9 cellular contexts compared by ENCODE assay signal in the genomic region with DNA sequence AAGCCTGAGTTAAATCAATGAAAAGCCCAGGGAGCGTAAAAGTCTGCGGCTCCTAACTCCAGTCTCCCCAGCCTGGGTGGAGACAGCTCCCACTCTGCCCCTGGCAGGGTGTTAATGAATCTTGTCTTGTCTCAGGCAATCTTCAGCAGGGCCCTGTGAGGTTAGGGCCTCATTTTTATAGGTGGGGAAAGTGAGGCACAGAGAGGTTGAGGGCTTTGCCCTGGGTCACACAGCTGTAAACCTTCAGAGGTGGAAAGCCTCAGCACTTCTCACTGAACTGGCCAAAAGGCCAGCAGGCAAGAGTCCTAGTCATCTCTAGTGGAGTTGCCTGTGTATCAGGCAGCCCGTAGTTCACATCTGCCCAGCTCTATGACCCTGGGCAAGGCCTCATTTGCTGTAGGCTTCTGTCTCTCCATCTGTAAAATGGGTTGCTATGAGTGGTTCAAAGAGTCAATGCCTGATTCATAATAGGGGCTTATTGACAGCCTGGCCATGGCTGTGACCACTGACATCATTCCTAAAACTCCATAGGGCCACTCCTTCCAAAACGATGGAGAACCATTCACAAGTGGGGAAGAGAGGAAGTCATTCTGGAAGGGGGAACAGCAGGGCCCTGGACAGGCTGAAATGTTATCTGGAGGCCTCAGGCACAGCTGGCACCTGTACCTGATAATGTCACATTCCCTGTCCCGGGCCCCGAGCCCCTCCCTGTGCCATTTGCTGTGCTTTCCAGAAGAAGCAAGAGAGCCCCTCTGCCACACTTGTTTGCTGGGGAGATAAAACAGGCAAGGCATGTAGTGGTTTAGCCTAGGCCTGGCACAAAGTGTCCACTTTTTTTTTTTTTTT. TPM values are rescaled to one million over a fixed set of nuclear protein-coding genes. Genes with fewer than 3 reads are reported as not detected.
DNase-seq lines count a peak whose midpoint lies in the region; ATAC-seq and TF ChIP-seq lines count a peak whose summit lies in the region.
"Had no signal": no experiment of that assay in that cellular context is flagged by ENCODE, and none has a peak within 500 bp of the region (broad histone marks: within the 10 kb centered on the region; RNA-seq: fewer than 3 reads in every experiment).

No MANE protein-coding gene starts in this region.

- peak overlapping the region; percentile 82 to 96 (median 89) for H3K4me3 Mint-ChIP-seq in naive B cell

- POLR2A ChIA-PET in HEK293T (lab: Yijun Ruan, JAX): interaction anchor here (0.9 kb wide), 1 partner anchor 176 kb away, joined by 3 read pairs; no protein-coding TSS in a partner anchor

- CTCF ChIA-PET in HEK293T (lab: Yijun Ruan, JAX): no interaction called here

- H3K36me3 ChIP-seq in uterus: no peaks in the 10 kb centered on the region

- peaks cover 6 to 36% of the 10 kb centered on the region in 2 donors for H3K4me1 ChIP-seq in uterus

- TF ChIP-seq CTCF in uterus (IDR thresholded peaks at IDR 0.05): no peak

- no peaks in the 10 kb centered on the region for H3K27me3 Mint-ChIP-seq in naive B cell

- peaks cover 42 to 65% (median 62%) of the 10 kb centered on the region in 3 donors for H3K4me1 Mint-ChIP-seq in naive B cell

- no peaks in the 10 kb centered on the region for H3K9me3 Mint-ChIP-seq in naive B cell

- peak overlapping the region; percentile 70 to 96 for H3K4me3 ChIP-seq in uterus

- intact Hi-C loops in cardiac septum (cut with DNase I) (no loop called here), Right ventricle myocardium inferior (cut with DNase I) (no loop called here), uterus (cut with DNase I; ENCODE audit: low total_unique reads) (no loop called here)

- TF ChIP-seq POLR2A in uterus (IDR thresholded peaks at IDR 0.05): no peak

- DNase-seq in cardiac septum (ENCODE audit: low spot score): peak; percentile 72
- no peak for DNase-seq in Right ventricle myocardium inferior (ENCODE audit: missing footprints)
- DNase-seq in naive B cell: no peak
- no peak for DNase-seq in uterus
- DNase-seq in dermis blood vessel endothelial cell: no peak
- no peak for DNase-seq in NCI-H446 (lab: John Stamatoyannopoulos, UW)
- no peak for DNase-seq in HEK293T (ENCODE audit: extremely low spot score)

- H3K36me3 Mint-ChIP-seq in naive B cell: no peaks in the 10 kb centered on the region

- ATAC-seq in Right ventricle myocardium inferior (no peak), naive B cell (ENCODE audit: low read depth in 2 of 2) (no peak)

- no peaks in the 10 kb centered on the region for H3K27me3 ChIP-seq in uterus

- H3K27ac ChIP-seq in cingulate gyrus (ENCODE audit: low read depth, low read length) (peak overlapping the region; percentile 100), uterus (peak overlapping the region; percentile 95 to 99)

- no peaks in the 10 kb centered on the region for H3K9me3 ChIP-seq in uterus

- H3K27ac Mint-ChIP-seq in naive B cell: peak overlapping the region; percentile 91 to 99 (median 96)

TF ChIP-seq in HEK293T, 16 proteins besides CTCF, POLR2A, EP300 and RAD21:
- TF ChIP-seq FOXA1 (IDR thresholded peaks at IDR 0.05) (no peak), ZNF384 (IDR thresholded peaks at IDR 0.05) (no peak), FOXK2 (IDR thresholded peaks at IDR 0.05) (no peak), BHLHE40 (IDR thresholded peaks at IDR 0.05; ENCODE audit: borderline replicate concordance) (no peak), CTBP1 (IDR thresholded peaks at IDR 0.05; ENCODE audit: borderline replicate concordance) (no peak)

RNA-seq across cellular contexts. Expression of gene CBX7, which starts 6.0 kb away (rescaled TPM):
- total RNA-seq in cardiac septum (89.6 TPM), Right ventricle myocardium inferior (66.0 TPM), uterus (100 to 1,000 TPM in 2 of 4 donors, 10 to 100 TPM in 2; 16.0 to 128 (median 102) TPM), dermis blood vessel endothelial cell (6.4 and 9.5 TPM in 2 replicates)
- polyA plus RNA-seq in naive B cell (ENCODE audit: low read depth in 6 of 6): 10 to 100 TPM in 5 of 6 donors, 1 to 10 TPM in 1; 9.9 to 38.5 (median 21.7) TPM

RNA-seq across cellular contexts. Expression of gene APOBEC3H, which starts 49.4 kb away (rescaled TPM):
- total RNA-seq in cardiac septum (not detected), Right ventricle myocardium inferior (0.32 TPM), uterus (under 1 TPM in 1 of 4 donors, not detected in 3; 0.69 TPM), dermis blood vessel endothelial cell (not detected in 2 replicates)
- polyA plus RNA-seq in naive B cell (ENCODE audit: low read depth in 6 of 6): 1 to 10 TPM in 1 of 6 donors, under 1 TPM in 1, not detected in 4; 0.77 to 1.2 TPM
- total RNA-seq: Daoy had no signal
